In the genomic region with DNA sequence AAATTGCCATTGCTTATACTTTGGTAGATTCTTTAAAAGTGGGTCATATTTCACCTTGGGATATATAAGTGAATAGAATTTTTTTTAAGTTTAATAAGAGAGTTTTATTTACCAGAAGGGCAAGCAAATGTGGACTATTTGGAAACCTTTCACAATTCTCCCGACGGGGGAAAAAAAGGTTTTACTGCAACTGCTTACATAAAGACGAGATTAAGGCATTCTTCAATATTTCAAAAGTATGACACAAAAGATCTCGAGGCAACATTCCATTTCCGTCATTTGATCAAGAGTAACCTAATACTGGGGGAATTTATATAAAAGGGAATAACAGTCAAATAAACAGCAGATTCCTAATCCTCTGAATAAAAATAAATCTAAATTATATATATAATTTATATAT, we compare ENCODE assay signal across 22 cellular contexts.
"Had no signal": no experiment of that assay in that cellular context is flagged by ENCODE, and none has a peak within 500 bp of the region (broad histone marks: within the 10 kb centered on the region; RNA-seq: fewer than 3 reads in every experiment).

No MANE protein-coding gene starts in this region.

- H3K4me3 ChIP-seq: colonic mucosa, coronary artery, dorsolateral prefrontal cortex, esophagus muscularis mucosa, esophagus squamous epithelium, gastrocnemius medialis, gastroesophageal sphincter, heart left ventricle, heart right ventricle had no signal

- H3K4me3 Mint-ChIP-seq: dendritic cell treated with granulocyte-macrophage colony-stimulating factor and Interleukin-4, amounts not matched to agents 40 ng/mL and 50 ng/mL, for 4 days; effector memory CD8-positive, alpha-beta T cell; endodermal cell had no signal

- H3K9me3 Mint-ChIP-seq: dendritic cell treated with granulocyte-macrophage colony-stimulating factor and Interleukin-4, amounts not matched to agents 40 ng/mL and 50 ng/mL, for 4 days; effector memory CD8-positive, alpha-beta T cell; endodermal cell had no signal

- H3K27me3 Mint-ChIP-seq: dendritic cell treated with granulocyte-macrophage colony-stimulating factor and Interleukin-4, amounts not matched to agents 40 ng/mL and 50 ng/mL, for 4 days; effector memory CD8-positive, alpha-beta T cell had no signal

- H3K27ac Mint-ChIP-seq: dendritic cell treated with granulocyte-macrophage colony-stimulating factor and Interleukin-4, amounts not matched to agents 40 ng/mL and 50 ng/mL, for 4 days; effector memory CD8-positive, alpha-beta T cell; endodermal cell had no signal

- DNase-seq: colonic mucosa; cortex of kidney; dermis blood vessel endothelial cell; dorsolateral prefrontal cortex; effector CD4-positive, alpha-beta T cell; effector CD8-positive, alpha-beta T cell; effector memory CD4-positive, alpha-beta T cell; effector memory CD8-positive, alpha-beta T cell; endodermal cell; erythroblast; esophagus squamous epithelium; foreskin fibroblast; foreskin keratinocyte; foreskin melanocyte; gastrocnemius medialis; head of caudate nucleus; heart left ventricle; heart right ventricle had no signal
